ENCODE assay signal across 1 cellular context in the genomic region with DNA sequence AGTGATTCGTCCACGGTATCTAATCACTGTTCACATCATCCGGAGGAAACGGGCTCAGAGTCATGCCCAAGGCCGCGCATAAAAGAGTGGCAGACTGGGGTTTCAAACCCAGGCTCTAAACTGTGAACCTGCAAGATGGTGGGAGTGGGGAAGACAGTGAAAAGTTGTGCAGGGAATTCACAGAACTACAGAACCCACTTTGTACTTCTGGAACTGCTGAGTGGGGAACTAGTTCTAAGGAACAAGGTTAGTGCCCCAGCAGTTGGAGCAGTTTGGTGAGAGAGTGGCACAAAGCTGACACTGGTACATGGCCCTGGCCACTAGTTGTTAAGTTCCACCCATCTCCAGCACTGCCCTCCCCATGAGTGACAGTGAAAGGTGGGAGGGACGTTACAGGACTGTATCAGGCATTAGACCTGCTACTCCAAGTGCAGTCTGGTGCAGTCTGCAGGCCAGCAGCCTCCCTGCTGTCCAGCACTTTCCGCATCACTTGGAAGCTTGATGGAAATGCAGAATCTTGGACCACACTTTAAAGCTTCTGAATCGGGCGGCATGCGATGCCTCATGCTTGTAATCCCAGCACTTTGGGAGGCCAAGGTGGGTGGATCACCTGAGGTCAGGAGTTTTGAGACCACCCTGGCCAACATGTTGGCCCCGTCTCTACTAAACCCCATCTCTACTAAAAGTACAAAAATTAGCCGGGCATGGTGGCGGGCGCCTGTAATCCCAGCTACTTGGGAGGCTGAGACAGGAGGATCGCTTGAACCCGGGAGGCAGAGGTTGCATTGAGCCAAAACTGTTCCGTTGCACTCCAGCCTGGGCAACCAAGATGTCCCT.
TF ChIP-seq lines count a peak whose summit lies in the region.

No MANE protein-coding gene starts in this region.

TF ChIP-seq in A549, 52 proteins besides CTCF, POLR2A, EP300 and RAD21 (continued from another document):
- TF ChIP-seq USF2 (IDR thresholded peaks at IDR 0.05) (no peak), SREBF2 (IDR thresholded peaks at IDR 0.05) (no peak)
